In genomic region chr6:167825059-167825758, GRCh38 we compare ENCODE assay signal across 8 cellular contexts. TPM values are rescaled to one million over a fixed set of nuclear protein-coding genes. Genes with fewer than 3 reads are reported as not detected.
DNase-seq lines count a peak whose midpoint lies in the region; ATAC-seq and TF ChIP-seq lines count a peak whose summit lies in the region.

No MANE protein-coding gene starts in this region.

- no peak for TF ChIP-seq CTCF in MCF 10A (IDR thresholded peaks at IDR 0.05; ENCODE audit: unreplicated experiment)

- H3K36me3 Mint-ChIP-seq in stimulated activated naive CD8-positive, alpha-beta T cell treated with anti-CD3 and anti-CD28 coated beads, Interleukin-15, Interleukin-2, amounts not matched to agents 100 ng/mL and 50 ng/mL, for 24 hours (ENCODE audit: low read depth): no peaks in the 10 kb centered on the region
- no peaks in the 10 kb centered on the region for H3K36me3 Mint-ChIP-seq in MCF 10A (ENCODE audit: insufficient read depth, unreplicated experiment)

- no TSS peak for BruUV-seq in MCF 10A (replicated peaks; lab: Mats Ljungman, UMichigan)

- intact Hi-C loops in MCF 10A (cut with micrococcal nuclease): no loop called here

- H3K4me3 Mint-ChIP-seq in stimulated activated naive CD8-positive, alpha-beta T cell treated with anti-CD3 and anti-CD28 coated beads, Interleukin-15, Interleukin-2, amounts not matched to agents 100 ng/mL and 50 ng/mL, for 24 hours: peak overlapping the region; percentile 84
- peak overlapping the region; percentile 96 for H3K4me3 Mint-ChIP-seq in MCF 10A (ENCODE audit: unreplicated experiment)

- H3K4me1 Mint-ChIP-seq in stimulated activated naive CD8-positive, alpha-beta T cell treated with anti-CD3 and anti-CD28 coated beads, Interleukin-15, Interleukin-2, amounts not matched to agents 100 ng/mL and 50 ng/mL, for 24 hours (ENCODE audit: low read depth): peaks cover 30% of the 10 kb centered on the region
- H3K4me1 Mint-ChIP-seq in MCF 10A (ENCODE audit: insufficient read depth, unreplicated experiment): peaks cover 3% of the 10 kb centered on the region

- no peaks in the 10 kb centered on the region for H3K9me3 Mint-ChIP-seq in stimulated activated naive CD8-positive, alpha-beta T cell treated with anti-CD3 and anti-CD28 coated beads, Interleukin-15, Interleukin-2, amounts not matched to agents 100 ng/mL and 50 ng/mL, for 24 hours
- no peaks in the 10 kb centered on the region for H3K9me3 Mint-ChIP-seq in MCF 10A (ENCODE audit: unreplicated experiment)

- POLR2A ChIA-PET in MCF 10A (lab: Yijun Ruan, JAX): interaction anchor here (0.7 to 1.3 kb wide), 3 partner anchors 29 to 69 kb away, joined by 3 read pairs; no protein-coding TSS in a partner anchor

- no peak for ATAC-seq in stimulated activated naive CD8-positive, alpha-beta T cell treated with anti-CD3 and anti-CD28 coated beads, Interleukin-15, Interleukin-2, amounts not matched to agents 100 U/mL and 50 U/mL, for 24 hours
- ATAC-seq in GM19395 (IDR thresholded peaks at IDR 0.05; ENCODE audit: unreplicated experiment): no peak
- ATAC-seq in GM18870 (IDR thresholded peaks at IDR 0.05; ENCODE audit: unreplicated experiment): no peak
- ATAC-seq in HG02642 (IDR thresholded peaks at IDR 0.05; ENCODE audit: poor library complexity, unreplicated experiment): no peak

- H3K27me3 Mint-ChIP-seq in stimulated activated naive CD8-positive, alpha-beta T cell treated with anti-CD3 and anti-CD28 coated beads, Interleukin-15, Interleukin-2, amounts not matched to agents 100 ng/mL and 50 ng/mL, for 24 hours: peaks cover 77% of the 10 kb centered on the region
- no peaks in the 10 kb centered on the region for H3K27me3 Mint-ChIP-seq in MCF 10A (ENCODE audit: insufficient read depth, unreplicated experiment)

- no peak for DNase-seq in stimulated activated naive CD8-positive, alpha-beta T cell treated with anti-CD3 and anti-CD28 coated beads, Interleukin-15, Interleukin-2, amounts not matched to agents 100 U/mL and 50 U/mL, for 24 hours
- DNase-seq in MCF 10A (ENCODE audit: unreplicated experiment) (no peak), midbrain (lab: John Stamatoyannopoulos, UW) (peak; percentile 22)
- DNase-seq in stimulated activated CD8-positive, alpha-beta memory T cell treated with anti-CD3 and anti-CD28 coated beads, Interleukin-4, amount 100 ng/mL, for 48 hours: no peak

- CTCF ChIA-PET in MCF 10A (lab: Yijun Ruan, JAX): interaction anchor here (0.9 kb wide), 1 partner anchor 19 kb away, joined by 3 read pairs; no protein-coding TSS in a partner anchor

- no peak overlapping the region for H3K27ac Mint-ChIP-seq in stimulated activated naive CD8-positive, alpha-beta T cell treated with anti-CD3 and anti-CD28 coated beads, Interleukin-15, Interleukin-2, amounts not matched to agents 100 ng/mL and 50 ng/mL, for 24 hours
- peak overlapping the region; percentile 61 for H3K27ac Mint-ChIP-seq in MCF 10A (ENCODE audit: low read depth, unreplicated experiment)

RNA-seq across cellular contexts. Expression of gene AFDN, which starts 1.5 kb away (rescaled TPM):
- 115 and 124 TPM in 2 replicates for total RNA-seq in MCF 10A (2022)
